19 cellular contexts compared by ENCODE assay signal in genomic region chr1:107352850-107353249, GRCh38.
DNase-seq lines count a peak whose midpoint lies in the region; ATAC-seq, FAIRE-seq and TF ChIP-seq lines count a peak whose summit lies in the region.
"Had no signal": no experiment of that assay in that cellular context is flagged by ENCODE, and none has a peak within 500 bp of the region (broad histone marks: within the 10 kb centered on the region; RNA-seq: fewer than 3 reads in every experiment).

No MANE protein-coding gene starts in this region.

- no peak overlapping the region for H3T11ph ChIP-seq in H9 (ENCODE audit: low read length)

- H4K8ac ChIP-seq in H9 (replicated peaks; ENCODE audit: insufficient read length, low read depth, low read length) (no peak overlapping the region), H1 (ENCODE audit: extremely low read depth, insufficient read depth, low read length) (no peak overlapping the region)

- H3K4me3 Mint-ChIP-seq in H9 (no peak overlapping the region), memory B cell (no peak overlapping the region)
- no peak overlapping the region for H3K4me3 Mint-ChIP-seq in activated CD4-positive, alpha-beta T cell treated with anti-CD3 and anti-CD28 coated beads, Interleukin-2, amount 10 ng/mL, durations not matched to agents 24 days and 14 days
- H3K4me3 Mint-ChIP-seq: CD4-positive, alpha-beta memory T cell had no signal

- peaks cover 23 to 32% of the 10 kb centered on the region in 2 experiments for H3K9me3 Mint-ChIP-seq in H9
- peaks cover 3% of the 10 kb centered on the region for H3K9me3 Mint-ChIP-seq in memory B cell
- H3K9me3 Mint-ChIP-seq in activated CD4-positive, alpha-beta T cell treated with anti-CD3 and anti-CD28 coated beads, Interleukin-2, amount 10 ng/mL, durations not matched to agents 24 days and 14 days, result no peaks in the 10 kb centered on the region

- H3K56ac ChIP-seq in H9 (ENCODE audit: insufficient read length, low read depth, low read length) (no peak overlapping the region), H1 (replicated peaks; ENCODE audit: insufficient read length, low read depth, low read length) (no peak overlapping the region)

- POLR2A ChIA-PET in H1 (lab: Charles Lee; ENCODE audit: partially characterized antibody), result no interaction called here

- H3K79me1 ChIP-seq in H9 (ENCODE audit: insufficient read depth, low read depth, low read length, poor library complexity, severe bottlenecking) (no peaks in the 10 kb centered on the region), H1 (ENCODE audit: low read depth, low read length) (no peaks in the 10 kb centered on the region)

- no peak overlapping the region for H2AK5ac ChIP-seq in H9 (ENCODE audit: insufficient read length, low read length)
- H2AK5ac ChIP-seq in H1 (ENCODE audit: low read depth, low read length), result no peak overlapping the region

- TF ChIP-seq CTCF in H9 (conservative IDR thresholded peaks at IDR 0.05), result no peak
- no peak for TF ChIP-seq CTCF in H1 (IDR thresholded peaks at IDR 0.05; ENCODE audit: control extremely low read depth in 1 of 3, insufficient read depth in 1 of 3, low read depth in 1 of 3, low read length in 3 of 3)

- no peak for TF ChIP-seq POLR2A in H1 (IDR thresholded peaks at IDR 0.05; ENCODE audit: control extremely low read depth in 1 of 2, low read depth in 2 of 2, low read length in 2 of 2)

- H3K4me2 ChIP-seq in H9 (ENCODE audit: insufficient read depth, insufficient read length, low read length), result no peak overlapping the region
- 0 out of 4 replicates have a peak overlapping the region, but pooled peaks of 1 of the 2 experiments have one; percentile 8 for H3K4me2 ChIP-seq in H1 (ENCODE audit: insufficient read depth in 1 of 2, low read depth in 2 of 2, low read length in 2 of 2)

- no peak overlapping the region for H3K18ac ChIP-seq in H9 (ENCODE audit: insufficient read length, low read depth, low read length)
- no peak overlapping the region for H3K18ac ChIP-seq in H1 (ENCODE audit: extremely low read depth, low read length)

- H4K91ac ChIP-seq in H9 (ENCODE audit: insufficient read length, low read depth, low read length) (no peak overlapping the region), H1 (replicated peaks; ENCODE audit: insufficient read length, low read length) (no peak overlapping the region)

- H3K27ac Mint-ChIP-seq in H9, result peak overlapping the region in 2 of 3 experiments; percentile 6 to 37; a peak in 3 of 7 replicates
- H3K27ac Mint-ChIP-seq in memory B cell, result peak overlapping the region; percentile 8
- H3K27ac Mint-ChIP-seq in activated CD4-positive, alpha-beta T cell treated with anti-CD3 and anti-CD28 coated beads, Interleukin-2, amount 10 ng/mL, durations not matched to agents 24 days and 14 days, result no peak overlapping the region

- no peak overlapping the region for H2BK5ac ChIP-seq in H9 (ENCODE audit: insufficient read length, low read length)
- H2BK5ac ChIP-seq in H1 (ENCODE audit: low read depth, low read length), result peak overlapping the region; percentile 87; the same call in 1 of the 2 replicates

- peaks cover 10 to 14% of the 10 kb centered on the region in 2 experiments for H3K4me1 Mint-ChIP-seq in H9
- H3K4me1 Mint-ChIP-seq in memory B cell, result peaks cover 2% of the 10 kb centered on the region
- H3K4me1 Mint-ChIP-seq in activated CD4-positive, alpha-beta T cell treated with anti-CD3 and anti-CD28 coated beads, Interleukin-2, amount 10 ng/mL, durations not matched to agents 24 days and 14 days, result no peaks in the 10 kb centered on the region
- H3K4me1 Mint-ChIP-seq: CD4-positive, alpha-beta memory T cell had no signal

- H3K36me3 Mint-ChIP-seq in H9 (ENCODE audit: insufficient read depth in 1 of 3, low read depth in 3 of 3), result peaks cover 14 to 32% (median 22%) of the 10 kb centered on the region in 3 experiments
- H3K36me3 Mint-ChIP-seq in memory B cell, result peaks cover 11% of the 10 kb centered on the region
- no peaks in the 10 kb centered on the region for H3K36me3 Mint-ChIP-seq in activated CD4-positive, alpha-beta T cell treated with anti-CD3 and anti-CD28 coated beads, Interleukin-2, amount 10 ng/mL, durations not matched to agents 24 days and 14 days (ENCODE audit: low read depth)
- H3K36me3 Mint-ChIP-seq: CD4-positive, alpha-beta memory T cell had no signal

- no peak overlapping the region for H2BK20ac ChIP-seq in H9 (ENCODE audit: low read depth, low read length, poor library complexity, severe bottlenecking)
- H2BK20ac ChIP-seq in H1 (ENCODE audit: low read length), result peak overlapping the region; percentile 93; the same call in 1 of the 2 replicates

- H4K5ac ChIP-seq in H9 (ENCODE audit: insufficient read length, low read depth, low read length) (no peak overlapping the region), H1 (ENCODE audit: insufficient read length, low read depth, low read length) (no peak overlapping the region)

- no peak for TF ChIP-seq EP300 in H1 (IDR thresholded peaks at IDR 0.05; ENCODE audit: borderline replicate concordance in 1 of 2, low read depth in 2 of 2, low read length in 2 of 2)

- H3K23me2 ChIP-seq in H9 (ENCODE audit: insufficient read length, low read depth, low read length, poor library complexity, severe bottlenecking) (no peaks in the 10 kb centered on the region), H1 (ENCODE audit: low read depth, low read length) (no peaks in the 10 kb centered on the region; the same call in 1 of the 2 replicates)

- intact Hi-C loops in activated CD4-positive, alpha-beta T cell treated with anti-CD3 and anti-CD28 coated beads, Interleukin-2, amount 10 ng/mL, durations not matched to agents 24 days and 14 days (cut with micrococcal nuclease), result no loop called here

- H4K20me1 ChIP-seq in H9 (ENCODE audit: control insufficient read depth, insufficient read depth, insufficient read length) (no peaks in the 10 kb centered on the region), H1 (replicated peaks in 1 of 2; ENCODE audit: control insufficient read depth in 1 of 2, insufficient read depth in 2 of 2, low read length in 2 of 2) (no peaks in the 10 kb centered on the region)

- H3K23ac ChIP-seq in H9 (ENCODE audit: insufficient read length, low read depth, low read length), result no peak overlapping the region
- no peak overlapping the region for H3K23ac ChIP-seq in H1 (ENCODE audit: insufficient read length)

- H3K27me3 ChIP-seq in H9 (ENCODE audit: insufficient read depth, low read length) (no peaks in the 10 kb centered on the region), HUES64 (ENCODE audit: insufficient read depth, low read length) (no peaks in the 10 kb centered on the region), H1 (replicated peaks in 1 of 4; ENCODE audit: control insufficient read depth in 3 of 4, extremely low read depth in 1 of 4, insufficient read depth in 3 of 4, low read length in 3 of 4) (no peaks in the 10 kb centered on the region)

- H3K14ac ChIP-seq in H9 (ENCODE audit: insufficient read depth, low read length) (no peak overlapping the region), H1 (ENCODE audit: insufficient read length) (no peak overlapping the region)

- H3K27me3 Mint-ChIP-seq in H9 (ENCODE audit: low read depth) (no peaks in the 10 kb centered on the region), memory B cell (no peaks in the 10 kb centered on the region)
- H3K27me3 Mint-ChIP-seq in activated CD4-positive, alpha-beta T cell treated with anti-CD3 and anti-CD28 coated beads, Interleukin-2, amount 10 ng/mL, durations not matched to agents 24 days and 14 days, result no peaks in the 10 kb centered on the region
- H3K27me3 Mint-ChIP-seq: CD4-positive, alpha-beta memory T cell had no signal

- TF ChIP-seq RAD21 in H1 (IDR thresholded peaks at IDR 0.05 in 1 of 2, conservative IDR thresholded peaks at IDR 0.05 in 1 of 2; ENCODE audit: low read depth in 2 of 2, low read length in 2 of 2), result no peak

- H2AFZ ChIP-seq in H9 (ENCODE audit: low read length) (no peak overlapping the region), H1 (ENCODE audit: low read length) (0 out of 2 replicates have a peak overlapping the region, but pooled peaks have one; percentile 33)
- H2AFZ ChIP-seq: GM23248 had no signal

- H2BK120ac ChIP-seq in H9 (ENCODE audit: low read depth, low read length, poor library complexity, severe bottlenecking) (no peak overlapping the region), H1 (replicated peaks; ENCODE audit: low read depth, low read length) (no peak overlapping the region)

- CTCF ChIA-PET in H1 (lab: Charles Lee; ENCODE audit: partially characterized antibody), result interaction anchor here (0.9 to 1.2 kb wide), 2 partner anchors 9 to 26 kb away, joined by 4 read pairs; no protein-coding TSS in a partner anchor

- H3K4me3 ChIP-seq in HUES64 (ENCODE audit: low read length) (no peak overlapping the region), H1 (ENCODE audit: extremely low read depth in 1 of 4, insufficient read depth in 2 of 4, low read depth in 3 of 4, low read length in 4 of 4) (no peak overlapping the region)
- H3K4me3 ChIP-seq: GM23248 had no signal

- H2BK12ac ChIP-seq in H9 (ENCODE audit: insufficient read length, low read depth, low read length), result no peak overlapping the region
- no peak overlapping the region for H2BK12ac ChIP-seq in H1 (ENCODE audit: low read depth, low read length)

- FAIRE-seq in H1 (lab: Jason Lieb, UNC), result no peak
- FAIRE-seq: G401.6, GM12892, H54 had no signal

- H3K9me3 ChIP-seq in H9 (ENCODE audit: control insufficient read depth, low read depth, low read length), result peaks cover 7% of the 10 kb centered on the region
- H3K9me3 ChIP-seq in HUES64 (ENCODE audit: insufficient read depth, low read depth, low read length), result peaks cover 7% of the 10 kb centered on the region
- H3K9me3 ChIP-seq in H1 (ENCODE audit: insufficient read depth in 2 of 2, low read depth in 1 of 2, low read length in 1 of 2), result peaks cover 10 to 11% of the 10 kb centered on the region in 2 experiments; a peak in 3 of 4 replicates

- DNase-seq in H9 (no peak), H1 (ENCODE audit: low read depth in 1 of 2, low spot score in 2 of 2) (no peak), memory B cell (ENCODE audit: low spot score in 2 of 2) (no peak), SHP77 (lab: John Stamatoyannopoulos, UW) (no peak)
- no peak for DNase-seq in activated CD4-positive, alpha-beta T cell treated with anti-CD3 and anti-CD28 coated beads, Interleukin-2, amount 10 ng/mL, durations not matched to agents 24 days and 14 days
- no peak for DNase-seq in activated CD4-positive, CD25-positive, alpha-beta regulatory T cell treated with anti-CD3 and anti-CD28 coated beads, Interleukin-2, amount 50 U/mL, for 72 hours
- DNase-seq: C1 segment of cervical spinal cord; Calu3; CD4-positive, alpha-beta memory T cell; COR-L47; DMS53; DMS79 treated with DMSO at 0.1 percent for 48 hours; GM23248; HCEC 1CT had no signal

- H3K79me2 ChIP-seq in H9 (ENCODE audit: insufficient read depth, low read length), result no peaks in the 10 kb centered on the region
- H3K79me2 ChIP-seq in H1 (ENCODE audit: control insufficient read depth in 1 of 2, insufficient read depth in 2 of 2, low read length in 2 of 2), result no peaks in the 10 kb centered on the region

- H3K4ac ChIP-seq in H9 (ENCODE audit: low read depth, low read length), result no peak overlapping the region
- H3K4ac ChIP-seq in H1 (replicated peaks; ENCODE audit: insufficient read length, low read depth, low read length), result no peak overlapping the region

- no peak for ATAC-seq in memory B cell (ENCODE audit: low read depth)
- ATAC-seq in GM21381 (IDR thresholded peaks at IDR 0.05; ENCODE audit: unreplicated experiment), result no peak

- H2BK15ac ChIP-seq in H9 (ENCODE audit: low read depth, low read length), result no peak overlapping the region
- H2BK15ac ChIP-seq in H1 (ENCODE audit: low read length), result no peak overlapping the region

- H3K9ac ChIP-seq in H9 (ENCODE audit: extremely low read depth, insufficient read length, low read length) (no peak overlapping the region), HUES64 (ENCODE audit: low read depth, low read length) (no peak overlapping the region), H1 (replicated peaks in 1 of 4; ENCODE audit: extremely low read depth in 1 of 4, low read depth in 3 of 4, low read length in 3 of 4) (no peak overlapping the region)
- H3K9ac ChIP-seq: GM23248 had no signal

- H3K4me1 ChIP-seq in H9 (ENCODE audit: insufficient read depth, low read length) (peaks cover 5% of the 10 kb centered on the region; the same call in 1 of the 2 replicates), HUES64 (ENCODE audit: insufficient read depth, low read length) (peaks cover 2% of the 10 kb centered on the region; the same call in 1 of the 2 replicates), H1 (replicated peaks in 1 of 4; ENCODE audit: control insufficient read depth in 3 of 4, insufficient read depth in 4 of 4, low read length in 3 of 4) (no peaks in the 10 kb centered on the region)

- H3K36me3 ChIP-seq in HUES64 (ENCODE audit: insufficient read depth, low read length) (no peaks in the 10 kb centered on the region), H1 (ENCODE audit: control insufficient read depth in 2 of 4, insufficient read depth in 4 of 4, low read length in 3 of 4) (no peaks in the 10 kb centered on the region; a peak in 1 of 8 replicates)

- no peak overlapping the region for H3K27ac ChIP-seq in H9 (ENCODE audit: insufficient read length, low read depth, low read length)
- peak overlapping the region; percentile 80; the same call in 1 of the 2 replicates for H3K27ac ChIP-seq in HUES64 (ENCODE audit: low read depth, low read length)
- H3K27ac ChIP-seq in H1 (ENCODE audit: low read depth, low read length), result no peak overlapping the region
- H3K27ac ChIP-seq: GM23248 had no signal
